In genomic region chr1:42173155-42173933, GRCh38 we compare ENCODE assay signal across 8 cellular contexts. TPM values are rescaled to one million over a fixed set of nuclear protein-coding genes. Genes with fewer than 3 reads are reported as not detected.
DNase-seq lines count a peak whose midpoint lies in the region; ATAC-seq and TF ChIP-seq lines count a peak whose summit lies in the region.

No MANE protein-coding gene starts in this region.

- TF ChIP-seq CTCF in ovary (IDR thresholded peaks at IDR 0.05): peak; percentile 67 to 77 (median 75)
- TF ChIP-seq CTCF in tibial artery (IDR thresholded peaks at IDR 0.05): peak; percentile 83 to 92

- in situ Hi-C loops in SK-MEL-5 (cut with HindIII; ENCODE audit: low pct_unique_long_range_greater_than_20kb, low sequenced_read_pairs): no loop called here

- no peak for TF ChIP-seq EP300 in ovary (IDR thresholded peaks at IDR 0.05)

- no peak for ATAC-seq in HG02623 (IDR thresholded peaks at IDR 0.05; ENCODE audit: unreplicated experiment)

- TF ChIP-seq POLR2A in ovary (IDR thresholded peaks at IDR 0.05): no peak

- 33 to 39% (median 38%) methylated on average over 9 of the region's 9 CpGs for WGBS in ovary, 3 donors

- H3K9me3 ChIP-seq in ovary (no peaks in the 10 kb centered on the region), tibial artery (no peaks in the 10 kb centered on the region)

- intact Hi-C loops in ovary (cut with DNase I): loop anchor here (10.0 kb wide), 3 partner anchors 161 to 599 kb away; partner anchors contain the start of gene FOXJ3 (in 1 of the 4)
- intact Hi-C loops in tibial artery (cut with DNase I; ENCODE audit: low total_unique reads): loop anchor here (5.0 to 10.0 kb wide), 2 partner anchors 161 to 601 kb away; partner anchors contain the start of gene FOXJ3

- H3K4me3 ChIP-seq in ovary (no peak overlapping the region), tibial artery (no peak overlapping the region)

- H3K36me3 ChIP-seq in ovary (no peaks in the 10 kb centered on the region), tibial artery (peaks cover 0 to 5% (median 0%) of the 10 kb centered on the region in 3 donors)

- no peaks in the 10 kb centered on the region for H3K27me3 ChIP-seq in ovary
- H3K27me3 ChIP-seq in tibial artery: peaks cover 0 to 5% of the 10 kb centered on the region in 2 donors

- peak; percentile 82 for DNase-seq in D341Med (ENCODE audit: low spot score)
- DNase-seq in KG1 (lab: John Stamatoyannopoulos, UW): peak; percentile 55
- peak; percentile 64 for DNase-seq in SK-MEL-5 (ENCODE audit: low read depth, low spot score)
- DNase-seq in activated effector memory CD4-positive, alpha-beta T cell treated with anti-CD3 and anti-CD28 coated beads, Interleukin-2, amount 50 U/mL, for 16 hours: peak; percentile 89
- DNase-seq in germinal center (ENCODE audit: low spot score): peak; percentile 76
- DNase-seq in ovary: peak in 4 of 5 donors; percentile 58 to 75 (median 66)
- no peak for DNase-seq in tibial artery

- H3K4me1 ChIP-seq in ovary (ENCODE audit: insufficient read depth) (peaks cover 6% of the 10 kb centered on the region), tibial artery (peaks cover 0 to 18% (median 5%) of the 10 kb centered on the region in 4 donors)

- H3K27ac ChIP-seq in ovary: no peak overlapping the region
- no peak overlapping the region for H3K27ac ChIP-seq in tibial artery

RNA-seq across cellular contexts. Expression of gene GUCA2A, which starts 8.8 kb away (rescaled TPM):
- total RNA-seq in SK-MEL-5 (2014; rRNA removed; shearing (Covaris generic)): not detected in 2 replicates
- polyA plus RNA-seq in SK-MEL-5 (2015; cell fraction: cytosol; rRNA removed): not detected in 2 replicates
- not detected in 2 replicates for polyA plus RNA-seq in SK-MEL-5 (2015; cell fraction: nucleus; rRNA removed)
- total RNA-seq in ovary: 1 to 10 TPM in 1 of 7 donors, not detected in 6; 7.7 TPM
- not detected for polyA plus RNA-seq in ovary

RNA-seq across cellular contexts. Expression of gene GUCA2B, which starts 20.1 kb away (rescaled TPM):
- not detected in 2 replicates for total RNA-seq in SK-MEL-5 (2014; rRNA removed; shearing (Covaris generic))
- not detected in 2 replicates for polyA plus RNA-seq in SK-MEL-5 (2015; cell fraction: cytosol; rRNA removed)
- polyA plus RNA-seq in SK-MEL-5 (2015; cell fraction: nucleus; rRNA removed): not detected in 2 replicates
- not detected for total RNA-seq in ovary
- not detected for polyA plus RNA-seq in ovary

Comparison
In these comparisons a context has a peak if more than half of its experiments do, and no peak if none do; other contexts are left out.
1. DNase-seq: peak in D341Med (single experiment), KG1 (single experiment), SK-MEL-5 (single experiment), activated effector memory CD4-positive, alpha-beta T cell treated with anti-CD3 and anti-CD28 coated beads, Interleukin-2, amount 50 U/mL, for 16 hours (single experiment), germinal center (single experiment) and ovary (4 of 5); none in tibial artery (0 of 2).